Comparison of ENCODE assay signal across 24 cellular contexts in genomic region chr11:120594746-120595145, GRCh38.
"Had no signal": no experiment of that assay in that cellular context is flagged by ENCODE, and none has a peak within 500 bp of the region (broad histone marks: within the 10 kb centered on the region; RNA-seq: fewer than 3 reads in every experiment).

No MANE protein-coding gene starts in this region.

- FAIRE-seq: keratinocyte had no signal

- H3K9ac ChIP-seq: neural progenitor cell had no signal

- DNase-seq: colonic mucosa; dermis blood vessel endothelial cell; esophagus squamous epithelium; foreskin fibroblast; glutamatergic neuron; immature natural killer cell; left cardiac atrium; left ventricle myocardium inferior; mesenchymal stem cell; midbrain; occipital lobe; stimulated activated CD4-positive, alpha-beta T cell treated with anti-CD3 and anti-CD28 coated beads, Interleukin-12 subunit alpha, Interleukin-12 subunit beta, amount 100 ng/mL, for 4 hours; stimulated activated naive CD4-positive, alpha-beta T cell; stomach; substantia nigra; transverse colon had no signal

- H3K4me3 ChIP-seq: colonic mucosa, esophagus squamous epithelium, gastroesophageal sphincter, left ventricle myocardium inferior, lung, neural progenitor cell, skin epidermis, stomach, thoracic aorta, transverse colon had no signal

- H2AFZ ChIP-seq: neural progenitor cell had no signal

- H3K9me3 ChIP-seq: colonic mucosa, esophagus squamous epithelium, gastroesophageal sphincter, left ventricle myocardium inferior, stomach, thoracic aorta, transverse colon had no signal

- H3K4me1 ChIP-seq: colonic mucosa, esophagus squamous epithelium, gastroesophageal sphincter, left ventricle myocardium inferior, stomach had no signal

- H3K36me3 Mint-ChIP-seq: natural killer cell treated with Interleukin-12 subunit alpha and Interleukin-12 subunit beta and Interleukin-15 and Interleukin-18, amount 100 ng/mL, for 72 hours; neural progenitor cell had no signal

- H3K4me3 Mint-ChIP-seq: immature natural killer cell; natural killer cell treated with Interleukin-12 subunit alpha and Interleukin-12 subunit beta and Interleukin-15 and Interleukin-18, amount 100 ng/mL, for 72 hours; neural progenitor cell had no signal

- H3K36me3 ChIP-seq: colonic mucosa, esophagus squamous epithelium, gastroesophageal sphincter, left ventricle myocardium inferior, neural progenitor cell, stomach, thoracic aorta, transverse colon had no signal

- ATAC-seq: gastroesophageal sphincter; left cardiac atrium; natural killer cell treated with Interleukin-12 subunit alpha and Interleukin-12 subunit beta and Interleukin-15 and Interleukin-18, amount 100 ng/mL, for 72 hours; sciatic nerve had no signal

- H3K4me2 ChIP-seq: neural progenitor cell had no signal

- H3K27me3 ChIP-seq: colonic mucosa, neural progenitor cell had no signal

- H3K27ac ChIP-seq: colonic mucosa, esophagus squamous epithelium, gastroesophageal sphincter, left ventricle myocardium inferior, neural progenitor cell, skin epidermis, stomach, thoracic aorta, transverse colon had no signal

- H3K27ac Mint-ChIP-seq: natural killer cell treated with Interleukin-12 subunit alpha and Interleukin-12 subunit beta and Interleukin-15 and Interleukin-18, amount 100 ng/mL, for 72 hours had no signal
